9 cellular contexts compared by ENCODE assay signal in the genomic region with DNA sequence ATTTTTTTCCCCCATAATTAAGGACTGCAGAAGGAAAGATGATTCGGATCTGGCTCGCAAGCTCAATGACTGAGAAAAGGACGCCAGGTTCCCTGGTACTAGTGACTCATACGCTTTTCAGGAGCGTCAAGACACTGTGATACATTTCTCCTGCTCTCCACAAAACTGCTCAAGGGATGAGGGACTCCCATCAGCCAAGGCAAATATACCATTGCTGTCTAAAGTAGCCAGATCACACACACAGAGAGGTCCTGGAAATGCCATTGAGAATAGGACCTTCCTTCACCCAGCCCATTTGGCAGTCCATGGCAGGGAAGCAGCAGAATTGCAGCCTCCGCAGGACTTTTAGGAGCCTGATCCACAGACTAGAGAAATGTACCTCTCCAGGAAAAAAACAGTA.
A peak's percentile ranks its signal among the peaks of the same experiment; 100 is the strongest.
DNase-seq lines count a peak whose midpoint lies in the region; ATAC-seq and TF ChIP-seq lines count a peak whose summit lies in the region.
"Had no signal": no experiment of that assay in that cellular context is flagged by ENCODE, and none has a peak within 500 bp of the region (broad histone marks: within the 10 kb centered on the region; RNA-seq: fewer than 3 reads in every experiment).

No MANE protein-coding gene starts in this region.

- no peaks in the 10 kb centered on the region for H3K79me2 ChIP-seq in SK-N-SH (ENCODE audit: insufficient read depth)

- H3K36me3 ChIP-seq in SK-N-SH (replicated peaks in 1 of 2; ENCODE audit: control insufficient read depth in 1 of 2, insufficient read depth in 2 of 2, low read length in 1 of 2) (no peaks in the 10 kb centered on the region), prostate gland (no peaks in the 10 kb centered on the region)

- POLR2A ChIA-PET in SK-N-SH (lab: Yijun Ruan, JAX), result no interaction called here

- ATAC-seq in HG03521 (IDR thresholded peaks at IDR 0.05; ENCODE audit: unreplicated experiment), result no peak
- no peak for ATAC-seq in HG02852 (IDR thresholded peaks at IDR 0.05; ENCODE audit: unreplicated experiment)

- H3K9me2 ChIP-seq in SK-N-SH, result no peaks in the 10 kb centered on the region

- WGBS in SK-N-SH (ENCODE audit: low lambda C conversion rate), result 58% methylated on average over 5 of the region's 6 CpGs
- 32% methylated on average over 6 of the region's 6 CpGs for WGBS in prostate gland

- H3K4me3 ChIP-seq in SK-N-SH (ENCODE audit: low read depth in 2 of 2, low read length in 1 of 2) (no peak overlapping the region), prostate gland (no peak overlapping the region)

- peak overlapping the region; percentile 34; the same call in 1 of the 2 replicates for H3K4me2 ChIP-seq in SK-N-SH

- peaks cover 0 to 6% of the 10 kb centered on the region in 2 experiments; a peak in 2 of 4 replicates for H3K4me1 ChIP-seq in SK-N-SH (ENCODE audit: control insufficient read depth in 1 of 2, insufficient read depth in 2 of 2, low read depth in 1 of 2, low read length in 1 of 2)
- H3K4me1 ChIP-seq in prostate gland (replicated peaks), result peaks cover 9% of the 10 kb centered on the region

- TF ChIP-seq CTCF in SK-N-SH (IDR thresholded peaks at IDR 0.05) (no peak), prostate gland (IDR thresholded peaks at IDR 0.05) (no peak)

- TF ChIP-seq EP300 in SK-N-SH (IDR thresholded peaks at IDR 0.05; ENCODE audit: borderline replicate concordance in 1 of 2, low read depth in 1 of 2, low read length in 1 of 2), result no peak

- H3K9me3 ChIP-seq in SK-N-SH, result 0 out of 2 replicates have a peak, but pooled peaks cover 6% of the 10 kb centered on the region
- H3K9me3 ChIP-seq in prostate gland, result no peaks in the 10 kb centered on the region

- in situ Hi-C loops in ACHN (cut with HindIII; ENCODE audit: low pct_ligation_motif_present, low pct_unique_long_range_greater_than_20kb, low sequenced_read_pairs), result no loop called here

- peak overlapping the region in 1 of 2 experiments; percentile 21; a peak in 1 of 4 replicates for H3K27ac ChIP-seq in SK-N-SH (ENCODE audit: low read depth in 2 of 2, low read length in 1 of 2)
- H3K27ac ChIP-seq in prostate gland, result peak overlapping the region; percentile 64 to 73

- TF ChIP-seq RAD21 in SK-N-SH (IDR thresholded peaks at IDR 0.05; ENCODE audit: low read length), result no peak

- H4K20me1 ChIP-seq in SK-N-SH (ENCODE audit: insufficient read depth), result no peaks in the 10 kb centered on the region

- DNase-seq in AG08395 (ENCODE audit: low spot score), result peak; percentile 79
- no peak for DNase-seq in SK-N-SH
- DNase-seq in fibroblast of peridontal ligament (ENCODE audit: extremely low read depth), result peak; percentile 50
- DNase-seq in prostate gland (ENCODE audit: low spot score), result peak; percentile 31
- DNase-seq in DMS114 treated with DMSO at 0.1 percent for 48 hours (lab: John Stamatoyannopoulos, UW; ENCODE audit: unreplicated experiment), result no peak
- no peak for DNase-seq in ACHN
- DNase-seq: effector CD4-positive, alpha-beta T cell had no signal

- no peak for TF ChIP-seq POLR2A in prostate gland (IDR thresholded peaks at IDR 0.05)

- CTCF ChIA-PET in SK-N-SH (lab: Yijun Ruan, JAX), result no interaction called here

- H3K9ac ChIP-seq in SK-N-SH, result no peak overlapping the region

- H3F3A ChIP-seq in SK-N-SH (replicated peaks; ENCODE audit: insufficient read depth), result no peaks in the 10 kb centered on the region

- intact Hi-C loops in prostate gland (cut with DNase I), result loop anchor here (1.0 to 5.0 kb wide), 2 partner anchors 53 to 251 kb away; partner anchors contain the start of gene IRF2BP2

- peak overlapping the region; percentile 20; the same call in 1 of the 2 replicates for H2AFZ ChIP-seq in SK-N-SH (ENCODE audit: low read depth)

- no peaks in the 10 kb centered on the region for H3K27me3 ChIP-seq in SK-N-SH (ENCODE audit: insufficient read depth)
- H3K27me3 ChIP-seq in prostate gland (replicated peaks; ENCODE audit: insufficient read depth), result no peaks in the 10 kb centered on the region

TF ChIP-seq in SK-N-SH, 30 proteins besides CTCF, POLR2A, EP300 and RAD21:
- TF ChIP-seq FOSL2 (IDR thresholded peaks at IDR 0.05; ENCODE audit: borderline replicate concordance, low read depth) (peak; percentile 38; the same call in 1 of the 2 replicates), FOXJ3 (CRISPR knock-in tag; IDR thresholded peaks at IDR 0.05) (no peak), ELF1 (IDR thresholded peaks at IDR 0.05) (no peak)

Comparison
In these comparisons a context has a peak if more than half of its experiments do, and no peak if none do; other contexts are left out.
1. DNase-seq: peak in AG08395 (single experiment), fibroblast of peridontal ligament (single experiment) and prostate gland (single experiment); none in SK-N-SH (single experiment), DMS114 treated with DMSO at 0.1 percent for 48 hours (single experiment) and ACHN (single experiment).